ENCODE assay signal across 15 cellular contexts in genomic region chr17:29758255-29758654, GRCh38.
DNase-seq lines count a peak whose midpoint lies in the region; ATAC-seq and TF ChIP-seq lines count a peak whose summit lies in the region.
"Had no signal": no experiment of that assay in that cellular context is flagged by ENCODE, and none has a peak within 500 bp of the region (broad histone marks: within the 10 kb centered on the region; RNA-seq: fewer than 3 reads in every experiment).

No MANE protein-coding gene starts in this region.

- H3K4me3 ChIP-seq in effector memory CD4-positive, alpha-beta T cell (ENCODE audit: insufficient read depth, low read depth, low read length, poor library complexity, severe bottlenecking): peak overlapping the region; percentile 1
- H3K4me3 ChIP-seq in suprapubic skin: peak overlapping the region; percentile 0

- no peaks in the 10 kb centered on the region for H3K9me3 Mint-ChIP-seq in activated T-cell treated with anti-CD3 and anti-CD28 coated beads, Interleukin-2, amount 50 U/mL, for 72 hours
- H3K9me3 Mint-ChIP-seq: HFFc6, mesothelial cell of epicardium had no signal

- TF ChIP-seq POLR2A in suprapubic skin (IDR thresholded peaks at IDR 0.05): no peak

- no peaks in the 10 kb centered on the region for H3K9me3 ChIP-seq in T-helper 17 cell (ENCODE audit: control insufficient read depth, low read length, poor library complexity, severe bottlenecking)
- H3K9me3 ChIP-seq in effector memory CD4-positive, alpha-beta T cell (ENCODE audit: control insufficient read depth, low read length): no peaks in the 10 kb centered on the region
- H3K9me3 ChIP-seq in suprapubic skin: no peaks in the 10 kb centered on the region
- H3K9me3 ChIP-seq: esophagus squamous epithelium had no signal

- H3K27ac ChIP-seq in effector memory CD4-positive, alpha-beta T cell (ENCODE audit: insufficient read depth, low read length, poor library complexity, severe bottlenecking): no peak overlapping the region
- H3K27ac ChIP-seq in suprapubic skin: no peak overlapping the region
- H3K27ac ChIP-seq: esophagus squamous epithelium had no signal

- H3K36me3 Mint-ChIP-seq in activated T-cell treated with anti-CD3 and anti-CD28 coated beads, Interleukin-2, amount 50 U/mL, for 72 hours (ENCODE audit: insufficient read depth in 2 of 2): peaks cover 3 to 11% of the 10 kb centered on the region in 2 donors
- peaks cover 3% of the 10 kb centered on the region for H3K36me3 Mint-ChIP-seq in T-helper 17 cell (ENCODE audit: low read depth)
- H3K36me3 Mint-ChIP-seq: mesothelial cell of epicardium had no signal

- H3K4me1 Mint-ChIP-seq in activated T-cell treated with anti-CD3 and anti-CD28 coated beads, Interleukin-2, amount 50 U/mL, for 72 hours (ENCODE audit: low read depth): peaks cover 33% of the 10 kb centered on the region
- peaks cover 19% of the 10 kb centered on the region for H3K4me1 Mint-ChIP-seq in T-helper 17 cell

- 88% methylated on average over 2 of the region's 2 CpGs for WGBS in suprapubic skin

- H3K27me3 ChIP-seq in effector memory CD4-positive, alpha-beta T cell (replicated peaks; ENCODE audit: control insufficient read depth, insufficient read depth, low read length, poor library complexity, severe bottlenecking): no peaks in the 10 kb centered on the region
- H3K27me3 ChIP-seq in suprapubic skin: no peaks in the 10 kb centered on the region
- H3K27me3 ChIP-seq: esophagus squamous epithelium had no signal

- TF ChIP-seq CTCF in suprapubic skin (IDR thresholded peaks at IDR 0.05): no peak

- H3K4me3 Mint-ChIP-seq in activated T-cell treated with anti-CD3 and anti-CD28 coated beads, Interleukin-2, amount 50 U/mL, for 72 hours: peak overlapping the region; percentile 73 to 74
- no peak overlapping the region for H3K4me3 Mint-ChIP-seq in T-helper 17 cell
- H3K4me3 Mint-ChIP-seq: HFFc6, mesothelial cell of epicardium had no signal

- TF ChIP-seq EP300 in suprapubic skin (IDR thresholded peaks at IDR 0.05): no peak

- H3K4me1 ChIP-seq in effector memory CD4-positive, alpha-beta T cell (ENCODE audit: control insufficient read depth, insufficient read depth, low read length, poor library complexity, severe bottlenecking): peaks cover 18% of the 10 kb centered on the region
- H3K4me1 ChIP-seq in suprapubic skin: peaks cover 20% of the 10 kb centered on the region

- DNase-seq in activated T-cell treated with anti-CD3 and anti-CD28 coated beads, Interleukin-2, amount 50 U/mL, for 72 hours: no peak
- DNase-seq in activated T-cell treated with anti-CD3 and anti-CD28 coated beads for 4 hours: no peak
- no peak for DNase-seq in T-helper 17 cell
- DNase-seq in effector memory CD4-positive, alpha-beta T cell: no peak
- no peak for DNase-seq in suprapubic skin (ENCODE audit: low spot score in 2 of 2)
- no peak for DNase-seq in mucosa of gallbladder (ENCODE audit: low spot score)
- no peak for DNase-seq in NCI-H2227 treated with DMSO at 0.1 percent for 48 hours (lab: John Stamatoyannopoulos, UW)
- DNase-seq in SIG-M5 (lab: John Stamatoyannopoulos, UW): no peak
- DNase-seq: dermis blood vessel endothelial cell; esophagus squamous epithelium; HFFc6; RPMI8226; stimulated activated CD4-positive, alpha-beta T cell treated with anti-CD3 and anti-CD28 coated beads, Interleukin-4, amount 100 ng/mL, for 1 hour; stimulated activated CD8-positive, alpha-beta memory T cell treated with anti-CD3 and anti-CD28 coated beads, Interleukin-4, amount 100 ng/mL, for 48 hours had no signal

- H3K27ac Mint-ChIP-seq in activated T-cell treated with anti-CD3 and anti-CD28 coated beads, Interleukin-2, amount 50 U/mL, for 72 hours: peak overlapping the region; percentile 3
- H3K27ac Mint-ChIP-seq in T-helper 17 cell: peak overlapping the region; percentile 82
- H3K27ac Mint-ChIP-seq: HFFc6, mesothelial cell of epicardium had no signal

- H3K36me3 ChIP-seq in effector memory CD4-positive, alpha-beta T cell (ENCODE audit: control insufficient read depth, insufficient read depth, low read length): peaks cover 1% of the 10 kb centered on the region
- peaks cover 3% of the 10 kb centered on the region for H3K36me3 ChIP-seq in suprapubic skin

- H3K27me3 Mint-ChIP-seq in activated T-cell treated with anti-CD3 and anti-CD28 coated beads, Interleukin-2, amount 50 U/mL, for 72 hours (ENCODE audit: low read depth): no peaks in the 10 kb centered on the region
- H3K27me3 Mint-ChIP-seq in T-helper 17 cell: no peaks in the 10 kb centered on the region

- no peak for ATAC-seq in activated T-cell treated with anti-CD3 and anti-CD28 coated beads, Interleukin-2, amount 50 U/mL, for 72 hours (replicated peaks in 1 of 2)
- no peak for ATAC-seq in T-helper 17 cell
